In the genomic region with DNA sequence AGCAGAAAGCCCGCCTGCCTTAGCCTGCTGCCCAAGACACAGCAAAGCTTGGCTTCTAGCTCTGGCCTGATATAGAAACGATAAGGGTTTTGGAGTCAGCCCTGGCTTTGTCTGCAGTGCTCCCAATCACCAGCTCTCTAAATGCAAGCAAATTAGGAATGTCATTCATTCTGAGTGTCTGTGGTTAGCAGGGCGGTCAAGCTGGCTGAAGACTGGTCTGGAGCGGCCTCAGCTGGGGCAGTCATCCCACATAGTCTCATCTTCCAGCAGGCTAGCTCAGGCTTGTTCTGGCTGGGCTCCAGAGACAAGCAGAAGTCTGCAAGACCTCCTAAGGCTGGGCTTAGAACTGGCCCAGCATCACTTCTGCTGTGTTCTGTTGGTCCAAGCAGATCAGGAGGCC, we compare ENCODE assay signal across 13 cellular contexts. TPM values are rescaled to one million over a fixed set of nuclear protein-coding genes. Genes with fewer than 3 reads are reported as not detected.
A peak's percentile ranks its signal among the peaks of the same experiment; 100 is the strongest.
DNase-seq lines count a peak whose midpoint lies in the region; ATAC-seq and TF ChIP-seq lines count a peak whose summit lies in the region.
"Had no signal": no experiment of that assay in that cellular context is flagged by ENCODE, and none has a peak within 500 bp of the region (broad histone marks: within the 10 kb centered on the region; RNA-seq: fewer than 3 reads in every experiment).

No MANE protein-coding gene starts in this region.

- no peak overlapping the region for H2AFZ ChIP-seq in GM23338
- H2AFZ ChIP-seq in trophoblast cell (ENCODE audit: insufficient read depth, low read length, poor library complexity), result no peak overlapping the region

- H3K4me2 ChIP-seq in GM23338, result no peak overlapping the region
- no peak overlapping the region for H3K4me2 ChIP-seq in trophoblast cell (ENCODE audit: low read length)

- H3K27me3 Mint-ChIP-seq in GM23338 (ENCODE audit: insufficient read depth, low read depth, poor library complexity), result peaks cover 10% of the 10 kb centered on the region
- H3K27me3 Mint-ChIP-seq: central memory CD8-positive, alpha-beta T cell had no signal

- H2BK120ac ChIP-seq in trophoblast cell (ENCODE audit: insufficient read depth, low read length, poor library complexity), result no peak overlapping the region

- H3K27me3 ChIP-seq in GM23338 (ENCODE audit: insufficient read depth) (no peaks in the 10 kb centered on the region), trophoblast cell (ENCODE audit: insufficient read depth, low read length) (no peaks in the 10 kb centered on the region)

- ATAC-seq in GM23338 (no peak), left ventricle myocardium superior (no peak), GM21390 (IDR thresholded peaks at IDR 0.05; ENCODE audit: unreplicated experiment) (no peak), esophagus mucosa (no peak)

- no CpG with 5 or more reads among the region's 4 CpGs for WGBS in trophoblast cell (ENCODE audit: extremely low coverage, insufficient coverage, insufficient read length)

- H2AK5ac ChIP-seq in trophoblast cell (ENCODE audit: low read length), result no peak overlapping the region

- no peak for DNase-seq in GM23338 (ENCODE audit: low spot score)
- DNase-seq in RWPE1 (ENCODE audit: low spot score), result peak; percentile 57
- DNase-seq in epithelial cell of esophagus (ENCODE audit: low read depth), result peak; percentile 72
- DNase-seq in trophoblast cell, result peak; percentile 53 to 67
- no peak for DNase-seq in SIG-M5 treated with dmso at 0.1 percent for 504 hours (lab: John Stamatoyannopoulos, UW; ENCODE audit: unreplicated experiment)
- no peak for DNase-seq in left ventricle myocardium superior
- DNase-seq: activated CD8-positive, alpha-beta memory T cell treated with anti-CD3 and anti-CD28 coated beads, Interleukin-2, amount 50 U/mL, for 48 hours; NCI-H510A treated with DMSO at 0.1 percent for 48 hours; stimulated activated CD4-positive, alpha-beta T cell treated with anti-CD3 and anti-CD28 coated beads, Interleukin-2, amount 100 ng/mL, for 24 hours had no signal

- H3F3A ChIP-seq in GM23338 (replicated peaks; ENCODE audit: low read depth), result 0 out of 2 replicates have a peak, but pooled peaks cover 3% of the 10 kb centered on the region

- no peak overlapping the region for H4K91ac ChIP-seq in trophoblast cell (ENCODE audit: low read depth, low read length)

- H3K36me3 ChIP-seq in GM23338 (ENCODE audit: insufficient read depth) (no peaks in the 10 kb centered on the region), trophoblast cell (ENCODE audit: control insufficient read depth in 1 of 2, insufficient read depth in 2 of 2, low read length in 2 of 2) (peaks cover 0 to 2% of the 10 kb centered on the region in 2 experiments)

- H3K27ac ChIP-seq in GM23338 (ENCODE audit: low read depth) (no peak overlapping the region), RWPE1 (peak overlapping the region; percentile 96), trophoblast cell (ENCODE audit: low read depth, low read length) (peak overlapping the region; percentile 60)

- H4K20me1 ChIP-seq in GM23338 (replicated peaks; ENCODE audit: insufficient read depth), result no peaks in the 10 kb centered on the region

- no peak overlapping the region for H3K14ac ChIP-seq in trophoblast cell (ENCODE audit: low read length)

- CTCF ChIA-PET in RWPE1 (lab: Yijun Ruan, JAX), result interaction anchor here (0.9 to 2.2 kb wide), 2 partner anchors 12 to 24 kb away, joined by 3 to 8 read pairs; a partner anchor contains a TSS

- no peak overlapping the region for H3K23ac ChIP-seq in trophoblast cell (ENCODE audit: low read length)

- TF ChIP-seq CTCF in GM23338 (conservative IDR thresholded peaks at IDR 0.05; ENCODE audit: low read depth in 2 of 2), result no peak
- no peak for TF ChIP-seq CTCF in RWPE1 (conservative IDR thresholded peaks at IDR 0.05; ENCODE audit: low read depth)
- TF ChIP-seq CTCF in epithelial cell of esophagus (IDR thresholded peaks at IDR 0.05; ENCODE audit: insufficient read depth, low read depth, low read length, missing control alignments), result no peak

- no peak overlapping the region for H4K12ac ChIP-seq in trophoblast cell (ENCODE audit: low read depth, low read length)

- H2BK12ac ChIP-seq in trophoblast cell (ENCODE audit: low read length), result no peak overlapping the region

- H3K79me2 ChIP-seq in GM23338 (replicated peaks; ENCODE audit: insufficient read depth) (no peaks in the 10 kb centered on the region), trophoblast cell (ENCODE audit: control insufficient read depth, insufficient read depth, low read length, poor library complexity) (no peaks in the 10 kb centered on the region)

- no peak overlapping the region for H3K4ac ChIP-seq in trophoblast cell (ENCODE audit: low read depth, low read length)

- H3K4me1 Mint-ChIP-seq in GM23338, result peaks cover 12% of the 10 kb centered on the region
- H3K4me1 Mint-ChIP-seq: central memory CD8-positive, alpha-beta T cell had no signal

- no peaks in the 10 kb centered on the region for H3K9me3 ChIP-seq in trophoblast cell (ENCODE audit: insufficient read depth, low read depth, low read length)

- peak overlapping the region; percentile 65 for H2BK5ac ChIP-seq in trophoblast cell (ENCODE audit: low read depth, low read length, poor library complexity)

- POLR2A ChIA-PET in RWPE1 (lab: Yijun Ruan, JAX; ENCODE audit: low non-redundant PET), result no interaction called here

- no peak overlapping the region for H4K8ac ChIP-seq in trophoblast cell (ENCODE audit: low read depth, low read length)

- peaks cover 14% of the 10 kb centered on the region; the same call in 2 of the 3 replicates for H3K36me3 Mint-ChIP-seq in GM23338 (ENCODE audit: low read depth)

- peaks cover 12% of the 10 kb centered on the region; the same call in 2 of the 3 replicates for H3K9me3 Mint-ChIP-seq in GM23338
- H3K9me3 Mint-ChIP-seq: central memory CD8-positive, alpha-beta T cell; T-helper 2 cell treated with Interferon-gamma antibody and Interleukin-4, amounts not matched to agents 5 μg/mL and 100 μg/mL, for 36 hours had no signal

- peaks cover 7% of the 10 kb centered on the region for H3K79me1 ChIP-seq in trophoblast cell (ENCODE audit: low read length)

- no peaks in the 10 kb centered on the region for H3K9me2 ChIP-seq in GM23338 (ENCODE audit: insufficient read depth)

- 0 out of 2 replicates have a peak, but pooled peaks cover 6% of the 10 kb centered on the region for H3K4me1 ChIP-seq in GM23338 (ENCODE audit: insufficient read depth)
- H3K4me1 ChIP-seq in trophoblast cell (ENCODE audit: control insufficient read depth in 1 of 2, insufficient read depth in 2 of 2, low read length in 2 of 2), result peaks cover 9 to 17% of the 10 kb centered on the region in 2 experiments

- no peak overlapping the region for H3K4me3 ChIP-seq in GM23338
- H3K4me3 ChIP-seq in epithelial cell of esophagus (ENCODE audit: low read length), result no peak overlapping the region
- no peak overlapping the region for H3K4me3 ChIP-seq in trophoblast cell (ENCODE audit: low read depth, low read length)

- no peak overlapping the region for H3K18ac ChIP-seq in trophoblast cell (ENCODE audit: low read length)

- H3K9ac ChIP-seq in trophoblast cell (ENCODE audit: low read length), result no peak overlapping the region

- no peak overlapping the region for H3K4me3 Mint-ChIP-seq in GM23338
- H3K4me3 Mint-ChIP-seq: central memory CD8-positive, alpha-beta T cell; T-helper 2 cell treated with Interferon-gamma antibody and Interleukin-4, amounts not matched to agents 5 μg/mL and 100 μg/mL, for 36 hours had no signal

- peak overlapping the region; percentile 43; the same call in 1 of the 2 replicates for H3K27ac Mint-ChIP-seq in GM23338
- H3K27ac Mint-ChIP-seq: T-helper 2 cell treated with Interferon-gamma antibody and Interleukin-4, amounts not matched to agents 5 μg/mL and 100 μg/mL, for 36 hours had no signal

- intact Hi-C loops in left ventricle myocardium superior (cut with micrococcal nuclease), result no loop called here

TF ChIP-seq in GM23338, 12 proteins besides CTCF, POLR2A, EP300 and RAD21 (continues in another document):
- TF ChIP-seq CREB1 (CRISPR knock-in tag; IDR thresholded peaks at IDR 0.05; ENCODE audit: low read depth) (no peak), STAT1 (IDR thresholded peaks at IDR 0.05; ENCODE audit: unreplicated experiment) (no peak), ZNF331 (CRISPR knock-in tag; IDR thresholded peaks at IDR 0.05; ENCODE audit: low read depth) (no peak)
- TF ChIP-seq, protein P1, sequence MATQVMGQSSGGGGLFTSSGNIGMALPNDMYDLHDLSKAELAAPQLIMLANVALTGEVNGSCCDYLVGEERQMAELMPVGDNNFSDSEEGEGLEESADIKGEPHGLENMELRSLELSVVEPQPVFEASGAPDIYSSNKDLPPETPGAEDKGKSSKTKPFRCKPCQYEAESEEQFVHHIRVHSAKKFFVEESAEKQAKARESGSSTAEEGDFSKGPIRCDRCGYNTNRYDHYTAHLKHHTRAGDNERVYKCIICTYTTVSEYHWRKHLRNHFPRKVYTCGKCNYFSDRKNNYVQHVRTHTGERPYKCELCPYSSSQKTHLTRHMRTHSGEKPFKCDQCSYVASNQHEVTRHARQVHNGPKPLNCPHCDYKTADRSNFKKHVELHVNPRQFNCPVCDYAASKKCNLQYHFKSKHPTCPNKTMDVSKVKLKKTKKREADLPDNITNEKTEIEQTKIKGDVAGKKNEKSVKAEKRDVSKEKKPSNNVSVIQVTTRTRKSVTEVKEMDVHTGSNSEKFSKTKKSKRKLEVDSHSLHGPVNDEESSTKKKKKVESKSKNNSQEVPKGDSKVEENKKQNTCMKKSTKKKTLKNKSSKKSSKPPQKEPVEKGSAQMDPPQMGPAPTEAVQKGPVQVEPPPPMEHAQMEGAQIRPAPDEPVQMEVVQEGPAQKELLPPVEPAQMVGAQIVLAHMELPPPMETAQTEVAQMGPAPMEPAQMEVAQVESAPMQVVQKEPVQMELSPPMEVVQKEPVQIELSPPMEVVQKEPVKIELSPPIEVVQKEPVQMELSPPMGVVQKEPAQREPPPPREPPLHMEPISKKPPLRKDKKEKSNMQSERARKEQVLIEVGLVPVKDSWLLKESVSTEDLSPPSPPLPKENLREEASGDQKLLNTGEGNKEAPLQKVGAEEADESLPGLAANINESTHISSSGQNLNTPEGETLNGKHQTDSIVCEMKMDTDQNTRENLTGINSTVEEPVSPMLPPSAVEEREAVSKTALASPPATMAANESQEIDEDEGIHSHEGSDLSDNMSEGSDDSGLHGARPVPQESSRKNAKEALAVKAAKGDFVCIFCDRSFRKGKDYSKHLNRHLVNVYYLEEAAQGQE (IDR thresholded peaks at IDR 0.05; ENCODE audit: unreplicated experiment), result no peak

RNA-seq across cellular contexts. Expression of a gene that starts 24.5 kb away (rescaled TPM):
- total RNA-seq in GM23338 (2014; rRNA removed; shearing (Covaris generic)), result 2.4 TPM in 2 replicates
- 0.75 and 1.7 TPM in 2 replicates for polyA plus RNA-seq in GM23338 (2016; fragmentation: Nextera tagmentation; extraction: Ambion mirVana)
- polyA plus RNA-seq in trophoblast cell (2013), result 4.2 and 4.8 TPM in 2 replicates
- total RNA-seq in left ventricle myocardium superior (1.1 TPM), esophagus mucosa (0.72 TPM)

RNA-seq across cellular contexts. Expression of a gene that starts 59.2 kb away (rescaled TPM):
- 17.4 and 17.9 TPM in 2 replicates for total RNA-seq in GM23338 (2014; rRNA removed; shearing (Covaris generic))
- polyA plus RNA-seq in GM23338 (2016; fragmentation: Nextera tagmentation; extraction: Ambion mirVana), result 19.3 and 21.7 TPM in 2 replicates
- polyA plus RNA-seq in trophoblast cell (2013), result 7.0 and 7.3 TPM in 2 replicates
- total RNA-seq in left ventricle myocardium superior, result 40.1 TPM
- 12.8 TPM for total RNA-seq in esophagus mucosa

Comparison
In these comparisons a context has a peak if more than half of its experiments do, and no peak if none do; other contexts are left out.
1. DNase-seq: peak in RWPE1 (single experiment), epithelial cell of esophagus (single experiment) and trophoblast cell (2 of 2); none in GM23338 (single experiment), SIG-M5 treated with dmso at 0.1 percent for 504 hours (single experiment) and left ventricle myocardium superior (single experiment).